In the genomic region with DNA sequence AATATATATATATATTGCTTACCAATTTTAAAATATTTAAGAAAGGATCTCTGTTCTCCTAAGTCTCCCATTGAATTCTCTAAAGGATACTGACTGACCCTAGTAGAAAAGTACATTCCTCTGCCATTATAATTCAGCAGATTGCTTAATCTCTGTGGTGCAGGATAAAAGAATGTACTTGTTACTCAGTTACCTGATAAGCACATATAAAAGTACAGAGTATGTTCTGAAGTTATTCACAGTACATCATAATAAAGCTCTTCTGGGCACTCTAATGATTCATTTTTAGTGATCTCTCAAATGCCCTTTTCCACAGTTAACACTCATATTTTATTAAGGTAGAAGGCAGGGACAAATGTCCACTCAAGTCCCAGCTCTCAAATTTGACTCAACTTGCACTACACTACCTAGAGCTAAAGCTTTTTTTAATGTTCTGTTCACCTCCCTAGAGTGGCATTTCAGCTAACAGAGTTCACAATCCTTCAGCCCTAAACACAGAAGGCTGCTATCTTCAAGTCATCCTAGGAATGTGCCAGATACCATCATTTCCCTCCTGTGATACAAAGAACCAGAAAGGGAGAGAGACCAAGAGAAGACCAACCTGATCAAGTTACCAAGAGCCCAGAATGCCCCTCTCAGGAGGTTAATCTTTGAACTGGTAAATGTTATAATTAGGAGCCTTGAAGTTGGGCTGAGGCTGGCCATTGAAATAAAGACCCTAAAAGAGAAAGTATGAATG, we compare ENCODE assay signal across 12 cellular contexts. TPM values are rescaled to one million over a fixed set of nuclear protein-coding genes. Genes with fewer than 3 reads are reported as not detected.
A peak's percentile ranks its signal among the peaks of the same experiment; 100 is the strongest.
DNase-seq lines count a peak whose midpoint lies in the region; ATAC-seq and TF ChIP-seq lines count a peak whose summit lies in the region.
"Had no signal": no experiment of that assay in that cellular context is flagged by ENCODE, and none has a peak within 500 bp of the region (broad histone marks: within the 10 kb centered on the region; RNA-seq: fewer than 3 reads in every experiment).

No MANE protein-coding gene starts in this region.

- peaks cover 0 to 3% (median 1%) of the 10 kb centered on the region in 3 donors for H3K27me3 Mint-ChIP-seq in CD14-positive monocyte (ENCODE audit: low read depth in 3 of 3)

- TF ChIP-seq EP300 in sigmoid colon (IDR thresholded peaks at IDR 0.05), result no peak

- peaks cover 37% of the 10 kb centered on the region for H3K4me1 ChIP-seq in HUES6 (ENCODE audit: control insufficient read depth, insufficient read depth, low read length)
- peaks cover 0 to 72% (median 36%) of the 10 kb centered on the region in 4 donors for H3K4me1 ChIP-seq in sigmoid colon

- no peaks in the 10 kb centered on the region for H3K4me1 Mint-ChIP-seq in CD14-positive monocyte
- H3K4me1 Mint-ChIP-seq: stimulated activated effector memory CD8-positive, alpha-beta T cell treated with anti-CD3 and anti-CD28 coated beads, Interleukin-12 subunit alpha, Interleukin-12 subunit beta, amount 100 ng/mL, for 72 hours had no signal

- H3K9ac ChIP-seq in HUES6 (ENCODE audit: low read length), result no peak overlapping the region

- intact Hi-C loops in sigmoid colon (cut with DNase I), result no loop called here
- intact Hi-C loops in CD14-positive monocyte (cut with micrococcal nuclease), result no loop called here

- no peak overlapping the region for H3K27ac ChIP-seq in HUES6 (ENCODE audit: low read depth, low read length)
- H3K27ac ChIP-seq in sigmoid colon, result peak overlapping the region in 3 of 4 donors; percentile 35 to 55 (median 50)
- H3K27ac ChIP-seq: ascending aorta had no signal

- no peaks in the 10 kb centered on the region for H3K9me3 ChIP-seq in HUES6 (ENCODE audit: control insufficient read depth, insufficient read depth, low read depth, low read length)
- no peaks in the 10 kb centered on the region for H3K9me3 ChIP-seq in sigmoid colon
- H3K9me3 ChIP-seq: ascending aorta had no signal

- no peaks in the 10 kb centered on the region for H3K27me3 ChIP-seq in HUES6 (ENCODE audit: control insufficient read depth, insufficient read depth, low read length)
- H3K27me3 ChIP-seq in sigmoid colon, result no peaks in the 10 kb centered on the region
- H3K27me3 ChIP-seq: ascending aorta had no signal

- TF ChIP-seq POLR2A in sigmoid colon (IDR thresholded peaks at IDR 0.05), result no peak

- peak overlapping the region; percentile 21; the same call in 1 of the 2 replicates for H3K4me3 ChIP-seq in HUES6 (ENCODE audit: low read depth, low read length)
- H3K4me3 ChIP-seq in sigmoid colon, result no peak overlapping the region
- H3K4me3 ChIP-seq: ascending aorta had no signal

- TF ChIP-seq CTCF in sigmoid colon (IDR thresholded peaks at IDR 0.05) (no peak), CD14-positive monocyte (IDR thresholded peaks at IDR 0.05) (no peak)

- ATAC-seq in GM19023 (IDR thresholded peaks at IDR 0.05; ENCODE audit: unreplicated experiment) (no peak), GM19463 (IDR thresholded peaks at IDR 0.05; ENCODE audit: unreplicated experiment) (no peak)
- ATAC-seq: stimulated activated effector memory CD8-positive, alpha-beta T cell treated with anti-CD3 and anti-CD28 coated beads, Interleukin-12 subunit alpha, Interleukin-12 subunit beta, amount 100 ng/mL, for 72 hours had no signal

- H3K27ac Mint-ChIP-seq in CD14-positive monocyte, result no peak overlapping the region
- H3K27ac Mint-ChIP-seq: stimulated activated effector memory CD8-positive, alpha-beta T cell treated with anti-CD3 and anti-CD28 coated beads, Interleukin-12 subunit alpha, Interleukin-12 subunit beta, amount 100 ng/mL, for 72 hours had no signal

- no peak overlapping the region for H3K4me3 Mint-ChIP-seq in CD14-positive monocyte
- H3K4me3 Mint-ChIP-seq: stimulated activated effector memory CD8-positive, alpha-beta T cell treated with anti-CD3 and anti-CD28 coated beads, Interleukin-12 subunit alpha, Interleukin-12 subunit beta, amount 100 ng/mL, for 72 hours had no signal

- no peaks in the 10 kb centered on the region for H3K36me3 Mint-ChIP-seq in CD14-positive monocyte
- H3K36me3 Mint-ChIP-seq: stimulated activated effector memory CD8-positive, alpha-beta T cell treated with anti-CD3 and anti-CD28 coated beads, Interleukin-12 subunit alpha, Interleukin-12 subunit beta, amount 100 ng/mL, for 72 hours had no signal

- H3K9me3 Mint-ChIP-seq in CD14-positive monocyte, result peaks cover 1 to 6% (median 3%) of the 10 kb centered on the region in 7 donors
- H3K9me3 Mint-ChIP-seq: stimulated activated effector memory CD8-positive, alpha-beta T cell treated with anti-CD3 and anti-CD28 coated beads, Interleukin-12 subunit alpha, Interleukin-12 subunit beta, amount 100 ng/mL, for 72 hours had no signal

- DNase-seq in astrocyte of the hippocampus (ENCODE audit: low read depth, low spot score) (peak; percentile 55), iPS DF 19.7 (ENCODE audit: low read depth, low spot score) (peak; percentile 64), sigmoid colon (no peak), CD14-positive monocyte (ENCODE audit: low spot score) (no peak)
- DNase-seq in NK-92 treated with Interleukin-12 subunit alpha and Interleukin-12 subunit beta, amount 100 ng/mL, for 24 hours (lab: John Stamatoyannopoulos, UW), result no peak
- DNase-seq: NCI-H446 treated with DMSO at 0.1 percent for 48 hours had no signal

- H3K36me3 ChIP-seq in HUES6 (ENCODE audit: control insufficient read depth, insufficient read depth, low read length) (no peaks in the 10 kb centered on the region), sigmoid colon (peaks cover 0 to 10% (median 0%) of the 10 kb centered on the region in 4 donors)

RNA-seq across cellular contexts. Expression of gene MEIS2, which starts 53.3 kb away (rescaled TPM):
- 100 to 1,000 TPM in 1 of 4 donors, 10 to 100 TPM in 3; 76.0 to 154 (median 85.1) TPM for total RNA-seq in sigmoid colon
- polyA plus RNA-seq in sigmoid colon (1 to 10 TPM; 1.4 to 8.5 (median 4.2) TPM), CD14-positive monocyte (not detected)
- total RNA-seq: T-helper 1 cell treated with Interleukin-12 subunit alpha and Interleukin-12 subunit beta and Interleukin-4 antibody, amounts not matched to agents 30 ng/mL and 1 ng/mL, for 36 hours had no signal

Comparison
In these comparisons a context has a peak if more than half of its experiments do, and no peak if none do; other contexts are left out.
1. DNase-seq: peak in astrocyte of the hippocampus (single experiment) and iPS DF 19.7 (single experiment); none in sigmoid colon (single experiment), NK-92 treated with Interleukin-12 subunit alpha and Interleukin-12 subunit beta, amount 100 ng/mL, for 24 hours (single experiment) and CD14-positive monocyte (single experiment).